Comparison of ENCODE assay signal across 1 cellular context in genomic region chr12:56632701-56633464, GRCh38.
A peak's percentile ranks its signal among the peaks of the same experiment; 100 is the strongest.
TF ChIP-seq lines count a peak whose summit lies in the region.

No MANE protein-coding gene starts in this region.

TF ChIP-seq in HEK293, 187 proteins besides CTCF, POLR2A, EP300 and RAD21 (continued from another document):
- TF ChIP-seq, protein P1, sequence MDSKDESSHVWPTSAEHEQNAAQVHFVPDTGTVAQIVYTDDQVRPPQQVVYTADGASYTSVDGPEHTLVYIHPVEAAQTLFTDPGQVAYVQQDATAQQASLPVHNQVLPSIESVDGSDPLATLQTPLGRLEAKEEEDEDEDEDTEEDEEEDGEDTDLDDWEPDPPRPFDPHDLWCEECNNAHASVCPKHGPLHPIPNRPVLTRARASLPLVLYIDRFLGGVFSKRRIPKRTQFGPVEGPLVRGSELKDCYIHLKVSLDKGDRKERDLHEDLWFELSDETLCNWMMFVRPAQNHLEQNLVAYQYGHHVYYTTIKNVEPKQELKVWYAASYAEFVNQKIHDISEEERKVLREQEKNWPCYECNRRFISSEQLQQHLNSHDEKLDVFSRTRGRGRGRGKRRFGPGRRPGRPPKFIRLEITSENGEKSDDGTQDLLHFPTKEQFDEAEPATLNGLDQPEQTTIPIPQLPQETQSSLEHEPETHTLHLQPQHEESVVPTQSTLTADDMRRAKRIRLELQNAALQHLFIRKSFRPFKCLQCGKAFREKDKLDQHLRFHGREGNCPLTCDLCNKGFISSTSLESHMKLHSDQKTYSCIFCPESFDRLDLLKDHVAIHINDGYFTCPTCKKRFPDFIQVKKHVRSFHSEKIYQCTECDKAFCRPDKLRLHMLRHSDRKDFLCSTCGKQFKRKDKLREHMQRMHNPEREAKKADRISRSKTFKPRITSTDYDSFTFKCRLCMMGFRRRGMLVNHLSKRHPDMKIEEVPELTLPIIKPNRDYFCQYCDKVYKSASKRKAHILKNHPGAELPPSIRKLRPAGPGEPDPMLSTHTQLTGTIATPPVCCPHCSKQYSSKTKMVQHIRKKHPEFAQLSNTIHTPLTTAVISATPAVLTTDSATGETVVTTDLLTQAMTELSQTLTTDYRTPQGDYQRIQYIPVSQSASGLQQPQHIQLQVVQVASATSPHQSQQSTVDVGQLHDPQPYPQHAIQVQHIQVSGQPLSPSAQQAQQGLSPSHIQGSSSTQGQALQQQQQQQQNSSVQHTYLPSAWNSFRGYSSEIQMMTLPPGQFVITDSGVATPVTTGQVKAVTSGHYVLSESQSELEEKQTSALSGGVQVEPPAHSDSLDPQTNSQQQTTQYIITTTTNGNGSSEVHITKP (tag by site-specific recombination; IDR thresholded peaks at IDR 0.05): peak; percentile 94
- TF ChIP-seq ZNF600 (tag by site-specific recombination; IDR thresholded peaks at IDR 0.05): no peak
